ENCODE assay signal across 8 cellular contexts in the genomic region with DNA sequence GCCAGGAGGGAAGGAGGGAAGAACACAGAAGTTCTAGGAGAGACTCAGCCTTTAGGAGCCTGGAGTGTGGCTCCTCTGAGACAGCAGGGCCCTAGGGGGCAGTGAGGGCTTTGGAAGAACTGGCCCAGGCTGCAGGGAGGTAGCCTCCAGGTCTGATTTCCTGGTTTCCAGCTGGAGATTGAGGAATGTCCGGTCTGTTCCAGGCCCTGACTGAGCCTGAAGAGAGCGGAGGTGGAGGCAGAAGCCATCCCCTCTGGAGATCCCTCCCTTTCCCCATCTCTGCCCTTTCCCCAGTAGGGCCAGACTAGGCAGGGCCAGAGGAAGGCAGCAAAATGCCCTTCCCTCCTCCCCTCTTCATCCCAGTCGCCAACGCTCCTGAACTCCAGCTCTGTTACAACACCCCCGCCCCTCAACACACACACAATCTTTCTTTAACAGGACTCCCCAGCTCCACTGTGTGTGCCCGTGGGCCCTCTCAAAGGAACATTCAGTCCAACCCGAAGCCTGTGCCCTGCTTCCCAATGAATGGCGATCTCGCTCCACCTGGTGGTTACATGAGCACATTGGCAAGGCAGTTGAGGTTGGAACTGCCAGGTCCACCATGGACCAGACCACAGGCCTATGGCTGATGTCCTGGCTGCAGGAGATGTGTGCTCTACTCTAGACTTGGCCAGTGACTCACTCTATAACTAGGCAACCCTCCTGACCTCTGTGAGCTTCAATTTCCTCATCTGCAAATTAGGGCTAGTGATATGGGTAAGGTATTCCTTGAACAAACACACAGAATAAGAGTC.
A peak's percentile ranks its signal among the peaks of the same experiment; 100 is the strongest.
DNase-seq lines count a peak whose midpoint lies in the region; ATAC-seq and TF ChIP-seq lines count a peak whose summit lies in the region.

No MANE protein-coding gene starts in this region.

- TF ChIP-seq CTCF in 22Rv1 (IDR thresholded peaks at IDR 0.05), result peak; percentile 89

- DNase-seq in OCI-M1 (lab: John Stamatoyannopoulos, UW) (peak; percentile 91), activated T-cell treated with anti-CD3 and anti-CD28 coated beads for 48 hours (ENCODE audit: low read depth) (peak; percentile 67), erythroblast (lab: John Stamatoyannopoulos, UW) (peak; percentile 85 to 90)
- DNase-seq in stimulated activated CD8-positive, alpha-beta memory T cell treated with anti-CD3 and anti-CD28 coated beads, Interleukin-4, amount 100 ng/mL, for 1 hour (ENCODE audit: low read depth in 2 of 2, low spot score in 1 of 2), result peak; percentile 41 to 59

- peak overlapping the region; percentile 39 for H3K4me3 ChIP-seq in HUES6 (ENCODE audit: low read depth, low read length)
- H3K4me3 ChIP-seq in mucosa of rectum (ENCODE audit: low read length in 2 of 2), result no peak overlapping the region

- peak overlapping the region; percentile 23 for H3K9ac ChIP-seq in HUES6 (ENCODE audit: low read length)
- H3K9ac ChIP-seq in mucosa of rectum (ENCODE audit: low read depth in 1 of 2, low read length in 2 of 2), result peak overlapping the region; percentile 44 to 56

- H3K9me3 ChIP-seq in HUES6 (ENCODE audit: control insufficient read depth, insufficient read depth, low read depth, low read length) (no peaks in the 10 kb centered on the region), mucosa of rectum (ENCODE audit: control insufficient read depth in 2 of 2, low read length in 2 of 2) (no peaks in the 10 kb centered on the region)

- peak overlapping the region; percentile 27; the same call in 1 of the 2 replicates for H3K27ac ChIP-seq in 22Rv1
- no peak overlapping the region for H3K27ac ChIP-seq in HUES6 (ENCODE audit: low read depth, low read length)
- peak overlapping the region; percentile 70 to 74 for H3K27ac ChIP-seq in mucosa of rectum (ENCODE audit: low read depth in 2 of 2, low read length in 2 of 2)

- TF ChIP-seq POLR2A in erythroblast (IDR thresholded peaks at IDR 0.05; ENCODE audit: low read length), result no peak

- H3K36me3 ChIP-seq in HUES6 (ENCODE audit: control insufficient read depth, insufficient read depth, low read length) (no peaks in the 10 kb centered on the region), mucosa of rectum (ENCODE audit: control insufficient read depth in 2 of 2, insufficient read depth in 2 of 2, low read length in 2 of 2) (no peaks in the 10 kb centered on the region)

- H3K27me3 ChIP-seq in HUES6 (ENCODE audit: control insufficient read depth, insufficient read depth, low read length) (no peaks in the 10 kb centered on the region), mucosa of rectum (ENCODE audit: control insufficient read depth in 2 of 2, insufficient read depth in 2 of 2, low read length in 2 of 2) (no peaks in the 10 kb centered on the region)

- peak; percentile 65 for ATAC-seq in GM18502 (IDR thresholded peaks at IDR 0.05; ENCODE audit: poor library complexity, unreplicated experiment)

- H3K4me1 ChIP-seq in HUES6 (ENCODE audit: control insufficient read depth, insufficient read depth, low read length) (peaks cover 6% of the 10 kb centered on the region), mucosa of rectum (ENCODE audit: control insufficient read depth in 2 of 2, insufficient read depth in 2 of 2, low read length in 2 of 2) (peaks cover 6 to 7% of the 10 kb centered on the region in 2 donors)
